Comparison of ENCODE assay signal across 24 cellular contexts in genomic region chr11:48473966-48474365, GRCh38. TPM values are rescaled to one million over a fixed set of nuclear protein-coding genes. Genes with fewer than 3 reads are reported as not detected.
"Had no signal": no experiment of that assay in that cellular context is flagged by ENCODE, and none has a peak within 500 bp of the region (broad histone marks: within the 10 kb centered on the region; RNA-seq: fewer than 3 reads in every experiment).

No MANE protein-coding gene starts in this region.

RNA-seq across cellular contexts. Expression of gene OR4A47, which starts 14.6 kb away (rescaled TPM):
- total RNA-seq: kidney epithelial cell; left ventricle myocardium inferior; lower leg skin; lung; mesenteric fat pad; mucosa of gallbladder; naive thymus-derived CD8-positive, alpha-beta T cell; neural crest cell; osteoblast; pancreas; posterior vena cava; psoas muscle; renal cortical epithelial cell; right atrium auricular region; right lobe of liver; skeletal muscle tissue; smooth muscle cell; testis; thyroid gland; transverse colon; upper lobe of left lung; urinary bladder; vagina had no signal
- polyA plus RNA-seq: immature natural killer cell; lung; naive thymus-derived CD8-positive, alpha-beta T cell; pancreas; psoas muscle; smooth muscle cell; urinary bladder had no signal
